In genomic region chr7:129053938-129054437, GRCh38 we compare ENCODE assay signal across 8 cellular contexts. TPM values are rescaled to one million over a fixed set of nuclear protein-coding genes. Genes with fewer than 3 reads are reported as not detected.
DNase-seq lines count a peak whose midpoint lies in the region; ATAC-seq and TF ChIP-seq lines count a peak whose summit lies in the region.

No MANE protein-coding gene starts in this region.

- H3K27me3 ChIP-seq in HUES48 (ENCODE audit: control insufficient read depth, insufficient read depth, low read length), result no peaks in the 10 kb centered on the region
- no peaks in the 10 kb centered on the region for H3K27me3 ChIP-seq in thoracic aorta (replicated peaks; ENCODE audit: insufficient read depth)

- H3K9ac ChIP-seq in HUES48 (ENCODE audit: low read depth, low read length), result peak overlapping the region; percentile 95

- H3K9me3 ChIP-seq in HUES48 (ENCODE audit: control insufficient read depth, insufficient read depth, low read length) (no peaks in the 10 kb centered on the region), thoracic aorta (no peaks in the 10 kb centered on the region)

- H3K36me3 ChIP-seq in HUES48 (ENCODE audit: control insufficient read depth, insufficient read depth, low read length), result 0 out of 2 replicates have a peak, but pooled peaks cover 4% of the 10 kb centered on the region
- no peaks in the 10 kb centered on the region for H3K36me3 ChIP-seq in thoracic aorta

- DNase-seq in CD1c-positive myeloid dendritic cell (ENCODE audit: extremely low spot score), result peak; percentile 45
- peak; percentile 43 for DNase-seq in amniotic epithelial cell (ENCODE audit: low read depth)
- peak; percentile 64 for DNase-seq in kidney glomerular epithelial cell (lab: John Stamatoyannopoulos, UW)
- DNase-seq in thoracic aorta (ENCODE audit: low spot score), result no peak
- no peak for DNase-seq in stimulated activated CD4-positive, alpha-beta T cell treated with anti-CD3 and anti-CD28 coated beads, Interleukin-1b, Interleukin-23, amount 100 ng/mL, for 48 hours
- no peak for DNase-seq in OCI-M1 (lab: John Stamatoyannopoulos, UW)
- no peak for DNase-seq in activated CD4-positive, alpha-beta T cell treated with anti-CD3 and anti-CD28 coated beads, Interleukin-2, amount 50 U/mL, for 48 hours

- peak overlapping the region; percentile 97 for H3K4me3 ChIP-seq in HUES48 (ENCODE audit: low read depth, low read length)
- peak overlapping the region; percentile 87 for H3K4me3 ChIP-seq in thoracic aorta

- H3K27ac ChIP-seq in HUES48 (ENCODE audit: low read depth, low read length) (peak overlapping the region; percentile 99), thoracic aorta (peak overlapping the region; percentile 97 to 98)

- ATAC-seq in thoracic aorta (ENCODE audit: insufficient number of reproducible peaks, low FRiP score, low read depth), result no peak

- peaks cover 7% of the 10 kb centered on the region; the same call in 1 of the 2 replicates for H3K4me1 ChIP-seq in HUES48 (ENCODE audit: control insufficient read depth, insufficient read depth, low read length)
- H3K4me1 ChIP-seq in thoracic aorta (ENCODE audit: control insufficient read depth in 1 of 2, low read depth in 2 of 2), result peaks cover 23 to 30% of the 10 kb centered on the region in 2 donors

- no peak for TF ChIP-seq CTCF in thoracic aorta (IDR thresholded peaks at IDR 0.05)

RNA-seq across cellular contexts. Expression of gene TNPO3, which starts 0.9 kb away (rescaled TPM):
- 10 to 100 TPM; 28.6 to 29.5 TPM for total RNA-seq in thoracic aorta

Comparison
In these comparisons a context has a peak if more than half of its experiments do, and no peak if none do; other contexts are left out.
1. DNase-seq: peak in CD1c-positive myeloid dendritic cell (single experiment), amniotic epithelial cell (single experiment) and kidney glomerular epithelial cell (single experiment); none in thoracic aorta (single experiment), stimulated activated CD4-positive, alpha-beta T cell treated with anti-CD3 and anti-CD28 coated beads, Interleukin-1b, Interleukin-23, amount 100 ng/mL, for 48 hours (single experiment), OCI-M1 (single experiment) and activated CD4-positive, alpha-beta T cell treated with anti-CD3 and anti-CD28 coated beads, Interleukin-2, amount 50 U/mL, for 48 hours (0 of 2).